10 cellular contexts compared by ENCODE assay signal in the genomic region with DNA sequence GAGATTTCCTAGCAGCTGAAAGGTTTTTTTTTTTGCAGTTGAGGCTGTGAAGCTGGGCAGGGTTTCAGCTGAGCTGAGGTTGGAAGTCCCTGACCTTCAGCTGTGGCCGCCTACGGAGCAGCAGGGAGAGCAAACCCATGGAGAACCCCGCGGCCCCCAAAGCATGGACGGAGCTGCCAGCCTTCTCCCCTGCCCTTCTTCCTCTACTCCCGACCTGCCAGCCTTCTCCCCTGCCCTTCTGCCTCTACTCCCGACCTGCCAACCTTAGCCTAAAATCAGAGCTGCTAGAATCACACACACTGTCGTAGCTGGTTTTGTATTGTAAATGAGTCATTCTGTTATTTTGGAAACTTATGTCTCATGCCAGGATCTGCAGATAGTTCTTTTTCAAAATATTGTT.
DNase-seq lines count a peak whose midpoint lies in the region; ATAC-seq, FAIRE-seq and TF ChIP-seq lines count a peak whose summit lies in the region.
"Had no signal": no experiment of that assay in that cellular context is flagged by ENCODE, and none has a peak within 500 bp of the region (broad histone marks: within the 10 kb centered on the region; RNA-seq: fewer than 3 reads in every experiment).

No MANE protein-coding gene starts in this region.

- ATAC-seq in HG03439 (IDR thresholded peaks at IDR 0.05; ENCODE audit: unreplicated experiment), result no peak
- ATAC-seq in HG03342 (IDR thresholded peaks at IDR 0.05; ENCODE audit: unreplicated experiment), result no peak

- H2AFZ ChIP-seq in keratinocyte (ENCODE audit: control insufficient read depth, low read length), result no peak overlapping the region

- TF ChIP-seq CTCF in brain (conservative IDR thresholded peaks at IDR 0.05), result no peak
- TF ChIP-seq CTCF in keratinocyte (optimal IDR thresholded peaks at IDR 0.05 in 1 of 3, IDR thresholded peaks at IDR 0.05 in 1 of 3, conservative IDR thresholded peaks at IDR 0.05 in 1 of 3; ENCODE audit: extremely low read depth in 1 of 3, insufficient read depth in 2 of 3, low read length in 3 of 3), result no peak
- no peak for TF ChIP-seq CTCF in testis (IDR thresholded peaks at IDR 0.05)

- dilution Hi-C loops in keratinocyte (cut with MboI; ENCODE audit: extremely low pct_ligation_motif_present, low sequenced_read_pairs), result no loop called here

- 18 to 26% methylated on average over 8 of the region's 8 CpGs for WGBS in testis, 2 donors

- peaks cover 3% of the 10 kb centered on the region for H4K20me1 ChIP-seq in keratinocyte (ENCODE audit: control insufficient read depth, extremely low read depth, insufficient read depth, low read length)

- FAIRE-seq in keratinocyte (lab: Jason Lieb, UNC), result no peak

- no peaks in the 10 kb centered on the region for H3K27me3 ChIP-seq in keratinocyte (ENCODE audit: control insufficient read depth, extremely low read depth, insufficient read depth, low read length)
- H3K27me3 ChIP-seq in testis, result no peaks in the 10 kb centered on the region

- H3K9ac ChIP-seq in keratinocyte (ENCODE audit: control insufficient read depth, extremely low read depth, insufficient read depth, low read length), result no peak overlapping the region

- H3K36me3 Mint-ChIP-seq in activated CD4-positive, alpha-beta T cell treated with anti-CD3 and anti-CD28 coated beads, Interleukin-2, amount 10 ng/mL, durations not matched to agents 24 days and 14 days (ENCODE audit: low read depth), result peaks cover 30% of the 10 kb centered on the region
- H3K36me3 Mint-ChIP-seq in brain, result peaks cover 28% of the 10 kb centered on the region

- H3K4me3 Mint-ChIP-seq in activated CD4-positive, alpha-beta T cell treated with anti-CD3 and anti-CD28 coated beads, Interleukin-2, amount 10 ng/mL, durations not matched to agents 24 days and 14 days, result peak overlapping the region; percentile 32
- H3K4me3 Mint-ChIP-seq in brain, result peak overlapping the region in 1 of 5 experiments; percentile 12

- H3K4me2 ChIP-seq in keratinocyte (ENCODE audit: control insufficient read depth, extremely low read depth, insufficient read depth, low read depth, low read length), result no peak overlapping the region

- peak overlapping the region; percentile 84 for H3K27ac Mint-ChIP-seq in activated CD4-positive, alpha-beta T cell treated with anti-CD3 and anti-CD28 coated beads, Interleukin-2, amount 10 ng/mL, durations not matched to agents 24 days and 14 days
- peak overlapping the region in 3 of 5 experiments; percentile 19 to 51 (median 30) for H3K27ac Mint-ChIP-seq in brain

- no peaks in the 10 kb centered on the region for H3K27me3 Mint-ChIP-seq in activated CD4-positive, alpha-beta T cell treated with anti-CD3 and anti-CD28 coated beads, Interleukin-2, amount 10 ng/mL, durations not matched to agents 24 days and 14 days
- no peaks in the 10 kb centered on the region for H3K27me3 Mint-ChIP-seq in brain

- H3K9me3 ChIP-seq in keratinocyte (ENCODE audit: control insufficient read depth, low read depth, low read length) (no peaks in the 10 kb centered on the region), testis (no peaks in the 10 kb centered on the region)

- peaks cover 77% of the 10 kb centered on the region for H3K79me2 ChIP-seq in keratinocyte (ENCODE audit: control insufficient read depth, insufficient read depth, low read length)

- H3K9me1 ChIP-seq in keratinocyte (ENCODE audit: control insufficient read depth, extremely low read depth, insufficient read depth, low read length), result no peaks in the 10 kb centered on the region

- DNase-seq in activated CD4-positive, alpha-beta T cell treated with anti-CD3 and anti-CD28 coated beads, Interleukin-2, amount 10 ng/mL, durations not matched to agents 24 days and 14 days, result no peak
- no peak for DNase-seq in activated CD4-positive, alpha-beta T cell treated with anti-CD3 and anti-CD28 coated beads for 48 hours
- DNase-seq in keratinocyte (ENCODE audit: low read depth, low spot score) (no peak), testis (peak; percentile 66), NCI-H187 (lab: John Stamatoyannopoulos, UW) (no peak)
- DNase-seq: effector CD4-positive, alpha-beta T cell; NCI-H226 had no signal

- H3K4me3 ChIP-seq in keratinocyte (ENCODE audit: control insufficient read depth in 2 of 3, extremely low read depth in 1 of 3, insufficient read depth in 2 of 3, low read depth in 1 of 3, low read length in 3 of 3) (no peak overlapping the region), testis (no peak overlapping the region)

- TF ChIP-seq POLR2A in testis (IDR thresholded peaks at IDR 0.05), result no peak

- intact Hi-C loops in activated CD4-positive, alpha-beta T cell treated with anti-CD3 and anti-CD28 coated beads, Interleukin-2, amount 10 ng/mL, durations not matched to agents 24 days and 14 days (cut with micrococcal nuclease), result no loop called here
- intact Hi-C loops in testis (cut with DNase I; ENCODE audit: low total_unique reads), result no loop called here

- H3K4me1 Mint-ChIP-seq in activated CD4-positive, alpha-beta T cell treated with anti-CD3 and anti-CD28 coated beads, Interleukin-2, amount 10 ng/mL, durations not matched to agents 24 days and 14 days, result peaks cover 53% of the 10 kb centered on the region
- H3K4me1 Mint-ChIP-seq in brain, result peaks cover 77% of the 10 kb centered on the region

- H3K9me3 Mint-ChIP-seq in activated CD4-positive, alpha-beta T cell treated with anti-CD3 and anti-CD28 coated beads, Interleukin-2, amount 10 ng/mL, durations not matched to agents 24 days and 14 days, result no peaks in the 10 kb centered on the region
- H3K9me3 Mint-ChIP-seq in brain, result no peaks in the 10 kb centered on the region

- peaks cover 0 to 2% of the 10 kb centered on the region in 2 experiments for H3K36me3 ChIP-seq in keratinocyte (ENCODE audit: control insufficient read depth in 2 of 2, extremely low read depth in 1 of 2, insufficient read depth in 2 of 2, low read length in 2 of 2)
- H3K36me3 ChIP-seq in testis (ENCODE audit: low read depth, missing control alignments), result no peaks in the 10 kb centered on the region

- H3K4me1 ChIP-seq in keratinocyte (ENCODE audit: control insufficient read depth, extremely low read depth, insufficient read depth, low read length) (peaks cover 14% of the 10 kb centered on the region), testis (peaks cover 64% of the 10 kb centered on the region)

- H3K27ac ChIP-seq in keratinocyte (ENCODE audit: control insufficient read depth, insufficient read depth, low read length), result peak overlapping the region; percentile 14
- peak overlapping the region in 1 of 2 donors; percentile 66 for H3K27ac ChIP-seq in testis
